ENCODE assay signal across 17 cellular contexts in genomic region chr16:15955425-15955824, GRCh38. TPM values are rescaled to one million over a fixed set of nuclear protein-coding genes. Genes with fewer than 3 reads are reported as not detected.
DNase-seq lines count a peak whose midpoint lies in the region; ATAC-seq, FAIRE-seq and TF ChIP-seq lines count a peak whose summit lies in the region.
"Had no signal": no experiment of that assay in that cellular context is flagged by ENCODE, and none has a peak within 500 bp of the region (broad histone marks: within the 10 kb centered on the region; RNA-seq: fewer than 3 reads in every experiment).

No MANE protein-coding gene starts in this region.

- H3K23ac ChIP-seq in neuronal stem cell (ENCODE audit: low read depth, low read length, poor library complexity), result no peak overlapping the region

- no peak overlapping the region for H2BK15ac ChIP-seq in neuronal stem cell (ENCODE audit: low read length)

- intact Hi-C loops in activated CD4-positive, alpha-beta T cell treated with anti-CD3 and anti-CD28 coated beads for 36 hours (cut with DNase I, micrococcal nuclease), result loop anchor here in 1 of 2 experiments (10.0 kb wide), 1 partner anchor 1321 kb away; the partner anchor contains the start of genes BFAR and PARN
- intact Hi-C loops in pancreas (cut with DNase I), result no loop called here

- DNase-seq in activated CD4-positive, alpha-beta T cell treated with anti-CD3 and anti-CD28 coated beads for 36 hours, result no peak
- no peak for DNase-seq in activated CD4-positive, alpha-beta T cell treated with anti-CD3 and anti-CD28 coated beads, Interleukin-2, amount 50 U/mL, for 4 hours
- no peak for DNase-seq in activated naive CD8-positive, alpha-beta T cell treated with anti-CD3 and anti-CD28 coated beads, Interleukin-2, amount 10 ng/mL, durations not matched to agents 7 days and 5 days
- DNase-seq in neuronal stem cell (ENCODE audit: low spot score) (no peak), activated gamma-delta T cell treated with Interleukin-2 at 50 U/mL for 16 hours (no peak), pancreas (no peak), HuH-7.5 (ENCODE audit: low spot score) (no peak)
- DNase-seq: MM.1S; NCI-H1930; NCI-H510A; SJCRH30; stimulated activated CD4-positive, alpha-beta T cell treated with anti-CD3 and anti-CD28 coated beads, Interleukin-2, amount 100 ng/mL, for 24 hours had no signal

- peak overlapping the region; percentile 42 for H2BK5ac ChIP-seq in neuronal stem cell (ENCODE audit: low read length)

- no peak for ATAC-seq in activated CD4-positive, alpha-beta T cell treated with anti-CD3 and anti-CD28 coated beads for 36 hours
- ATAC-seq in activated naive CD8-positive, alpha-beta T cell treated with anti-CD3 and anti-CD28 coated beads, Interleukin-2, amount 10 ng/mL, durations not matched to agents 7 days and 5 days (ENCODE audit: low read depth), result no peak
- no peak for ATAC-seq in pancreas

- no peak overlapping the region for H3K14ac ChIP-seq in neuronal stem cell (ENCODE audit: low read length)

- no peaks in the 10 kb centered on the region for H3K9me3 Mint-ChIP-seq in activated CD4-positive, alpha-beta T cell treated with anti-CD3 and anti-CD28 coated beads for 36 hours (ENCODE audit: low read depth)
- no peaks in the 10 kb centered on the region for H3K9me3 Mint-ChIP-seq in activated naive CD8-positive, alpha-beta T cell treated with anti-CD3 and anti-CD28 coated beads, Interleukin-2, amount 10 ng/mL, durations not matched to agents 7 days and 5 days
- H3K9me3 Mint-ChIP-seq: nephron had no signal

- FAIRE-seq in pancreas (lab: Jason Lieb, UNC), result no peak
- FAIRE-seq: A204.1, TTC549 had no signal

- H3K4ac ChIP-seq in neuronal stem cell (ENCODE audit: low read length), result no peak overlapping the region

- H2AFZ ChIP-seq in neuronal stem cell (ENCODE audit: low read length), result no peak overlapping the region

- H3K36me3 ChIP-seq in HEK293 (ENCODE audit: control insufficient read depth in 2 of 2, insufficient read depth in 1 of 2, low read length in 2 of 2), result peaks cover 0 to under 1% of the 10 kb centered on the region in 2 experiments; a peak in 1 of 3 replicates
- peaks cover 0 to 2% of the 10 kb centered on the region in 2 donors for H3K36me3 ChIP-seq in neuronal stem cell (replicated peaks in 1 of 2; ENCODE audit: control insufficient read depth in 2 of 2, insufficient read depth in 2 of 2, low read length in 2 of 2)
- H3K36me3 ChIP-seq in pancreas, result no peaks in the 10 kb centered on the region
- H3K36me3 ChIP-seq: SJCRH30, tibial nerve had no signal

- no peak overlapping the region for H4K91ac ChIP-seq in neuronal stem cell (ENCODE audit: low read depth, low read length, poor library complexity)

- WGBS in neuronal stem cell (ENCODE audit: extremely low coverage in 2 of 2, insufficient read length in 2 of 2, insufficient replicate concordance in 1 of 2), 2 donors, result no CpG with 5 or more reads among the region's 4 CpGs
- 88 to 97% methylated on average over 4 of the region's 4 CpGs for WGBS in pancreas, 2 donors

- H3K27me3 ChIP-seq in neuronal stem cell (ENCODE audit: control insufficient read depth in 3 of 3, insufficient read depth in 3 of 3, low read depth in 1 of 3, low read length in 3 of 3) (peaks cover 0 to 15% (median 0%) of the 10 kb centered on the region in 3 experiments), pancreas (no peaks in the 10 kb centered on the region)
- H3K27me3 ChIP-seq: SJCRH30, tibial nerve had no signal

- H3K27ac ChIP-seq in HEK293 (ENCODE audit: extremely low read depth, low read depth, low read length) (no peak overlapping the region), neuronal stem cell (replicated peaks; ENCODE audit: low read length) (no peak overlapping the region), pancreas (no peak overlapping the region)
- H3K27ac ChIP-seq: SJCRH30, tibial nerve had no signal

- no peak overlapping the region for H3K4me3 ChIP-seq in HEK293 (ENCODE audit: low read depth, low read length)
- no peak overlapping the region for H3K4me3 ChIP-seq in neuronal stem cell (ENCODE audit: low read length in 2 of 2)
- H3K4me3 ChIP-seq in pancreas, result no peak overlapping the region
- H3K4me3 ChIP-seq: SJCRH30, tibial nerve had no signal

- no peak for TF ChIP-seq CTCF in HEK293 (tag by site-specific recombination; IDR thresholded peaks at IDR 0.05)
- TF ChIP-seq CTCF in pancreas (IDR thresholded peaks at IDR 0.05), result no peak

- H3K27me3 Mint-ChIP-seq in activated CD4-positive, alpha-beta T cell treated with anti-CD3 and anti-CD28 coated beads for 36 hours, result no peaks in the 10 kb centered on the region
- no peaks in the 10 kb centered on the region for H3K27me3 Mint-ChIP-seq in activated naive CD8-positive, alpha-beta T cell treated with anti-CD3 and anti-CD28 coated beads, Interleukin-2, amount 10 ng/mL, durations not matched to agents 7 days and 5 days

- H2BK12ac ChIP-seq in neuronal stem cell (ENCODE audit: low read length), result no peak overlapping the region

- peaks cover 80% of the 10 kb centered on the region for H3K4me1 Mint-ChIP-seq in activated CD4-positive, alpha-beta T cell treated with anti-CD3 and anti-CD28 coated beads for 36 hours
- H3K4me1 Mint-ChIP-seq in activated naive CD8-positive, alpha-beta T cell treated with anti-CD3 and anti-CD28 coated beads, Interleukin-2, amount 10 ng/mL, durations not matched to agents 7 days and 5 days, result peaks cover 57% of the 10 kb centered on the region

- no peak overlapping the region for H4K8ac ChIP-seq in neuronal stem cell (ENCODE audit: low read depth, low read length)

- H3K4me1 ChIP-seq in HEK293 (ENCODE audit: control insufficient read depth, insufficient read depth, low read length) (0 out of 2 replicates have a peak, but pooled peaks cover 2% of the 10 kb centered on the region), neuronal stem cell (ENCODE audit: control insufficient read depth in 2 of 2, insufficient read depth in 1 of 2, low read depth in 1 of 2, low read length in 2 of 2) (peaks cover 4 to 14% of the 10 kb centered on the region in 2 donors), pancreas (peaks cover 0 to 10% (median 0%) of the 10 kb centered on the region in 3 donors)
- H3K4me1 ChIP-seq: SJCRH30 had no signal

- H3K9ac ChIP-seq in neuronal stem cell (ENCODE audit: low read depth, low read length, poor library complexity), result no peak overlapping the region

- H3K4me2 ChIP-seq in neuronal stem cell (ENCODE audit: insufficient read depth, low read length, poor library complexity, severe bottlenecking), result no peak overlapping the region

- POLR2A ChIA-PET in activated CD4-positive, alpha-beta T cell treated with anti-CD3 and anti-CD28 coated beads for 36 hours (lab: Charles Lee), result no interaction called here
- POLR2A ChIA-PET in HEK293 (lab: Yijun Ruan, JAX), result no interaction called here
- POLR2A ChIA-PET in activated naive CD8-positive, alpha-beta T cell treated with anti-CD3 and anti-CD28 coated beads, Interleukin-2, amount 10 ng/mL, durations not matched to agents 7 days and 5 days (lab: Charles Lee), result interaction anchor here (1.3 kb wide), 1 partner anchor 10 kb away, joined by 3 read pairs; no protein-coding TSS in a partner anchor

- no peak overlapping the region for H3K4me3 Mint-ChIP-seq in activated CD4-positive, alpha-beta T cell treated with anti-CD3 and anti-CD28 coated beads for 36 hours
- no peak overlapping the region for H3K4me3 Mint-ChIP-seq in activated naive CD8-positive, alpha-beta T cell treated with anti-CD3 and anti-CD28 coated beads, Interleukin-2, amount 10 ng/mL, durations not matched to agents 7 days and 5 days

- H2AK5ac ChIP-seq in neuronal stem cell (ENCODE audit: low read depth, low read length), result no peak overlapping the region

- H3K9me3 ChIP-seq in HEK293 (ENCODE audit: control insufficient read depth, insufficient read depth, low read depth, low read length) (no peaks in the 10 kb centered on the region), neuronal stem cell (replicated peaks in 1 of 2; ENCODE audit: control insufficient read depth in 2 of 2, insufficient read depth in 1 of 2, low read depth in 1 of 2, low read length in 2 of 2) (peaks cover 0 to 3% of the 10 kb centered on the region in 2 donors), pancreas (no peaks in the 10 kb centered on the region)
- H3K9me3 ChIP-seq: SJCRH30, tibial nerve had no signal

- CTCF ChIA-PET in activated CD4-positive, alpha-beta T cell treated with anti-CD3 and anti-CD28 coated beads for 36 hours (lab: Charles Lee), result no interaction called here
- CTCF ChIA-PET in HEK293 (lab: Yijun Ruan, JAX), result no interaction called here

- peak overlapping the region; percentile 75 for H3K27ac Mint-ChIP-seq in activated CD4-positive, alpha-beta T cell treated with anti-CD3 and anti-CD28 coated beads for 36 hours
- H3K27ac Mint-ChIP-seq in activated naive CD8-positive, alpha-beta T cell treated with anti-CD3 and anti-CD28 coated beads, Interleukin-2, amount 10 ng/mL, durations not matched to agents 7 days and 5 days, result peak overlapping the region; percentile 54

- H3K18ac ChIP-seq in neuronal stem cell (ENCODE audit: low read length), result no peak overlapping the region

- H3K79me1 ChIP-seq in neuronal stem cell (ENCODE audit: low read depth, low read length), result peaks cover 4% of the 10 kb centered on the region

- no peak overlapping the region for H2BK120ac ChIP-seq in neuronal stem cell (ENCODE audit: low read depth, low read length)

- H3K36me3 Mint-ChIP-seq in activated CD4-positive, alpha-beta T cell treated with anti-CD3 and anti-CD28 coated beads for 36 hours (ENCODE audit: low read depth), result peaks cover 52% of the 10 kb centered on the region
- peaks cover 21% of the 10 kb centered on the region for H3K36me3 Mint-ChIP-seq in activated naive CD8-positive, alpha-beta T cell treated with anti-CD3 and anti-CD28 coated beads, Interleukin-2, amount 10 ng/mL, durations not matched to agents 7 days and 5 days

TF ChIP-seq in HEK293, 187 proteins besides CTCF, POLR2A, EP300 and RAD21 (continues in another document):
- TF ChIP-seq, protein P1, sequence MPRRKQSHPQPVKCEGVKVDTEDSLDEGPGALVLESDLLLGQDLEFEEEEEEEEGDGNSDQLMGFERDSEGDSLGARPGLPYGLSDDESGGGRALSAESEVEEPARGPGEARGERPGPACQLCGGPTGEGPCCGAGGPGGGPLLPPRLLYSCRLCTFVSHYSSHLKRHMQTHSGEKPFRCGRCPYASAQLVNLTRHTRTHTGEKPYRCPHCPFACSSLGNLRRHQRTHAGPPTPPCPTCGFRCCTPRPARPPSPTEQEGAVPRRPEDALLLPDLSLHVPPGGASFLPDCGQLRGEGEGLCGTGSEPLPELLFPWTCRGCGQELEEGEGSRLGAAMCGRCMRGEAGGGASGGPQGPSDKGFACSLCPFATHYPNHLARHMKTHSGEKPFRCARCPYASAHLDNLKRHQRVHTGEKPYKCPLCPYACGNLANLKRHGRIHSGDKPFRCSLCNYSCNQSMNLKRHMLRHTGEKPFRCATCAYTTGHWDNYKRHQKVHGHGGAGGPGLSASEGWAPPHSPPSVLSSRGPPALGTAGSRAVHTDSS (tag by site-specific recombination; IDR thresholded peaks at IDR 0.05), result no peak
- TF ChIP-seq ZNF623 (tag by site-specific recombination; IDR thresholded peaks at IDR 0.05), result peak; percentile 98

RNA-seq across cellular contexts. Expression of gene ABCC1, which starts 6.0 kb away (rescaled TPM):
- 10 to 100 TPM; 57.8 to 65.1 TPM for total RNA-seq in activated CD4-positive, alpha-beta T cell treated with anti-CD3 and anti-CD28 coated beads for 36 hours
- total RNA-seq in activated naive CD8-positive, alpha-beta T cell treated with anti-CD3 and anti-CD28 coated beads, Interleukin-2, amount 10 ng/mL, durations not matched to agents 7 days and 5 days, result 10 to 100 TPM; 55.2 to 62.5 TPM
- polyA plus RNA-seq in neuronal stem cell (2013, experiment 1 of 2), result 19.1 TPM
- polyA plus RNA-seq in neuronal stem cell (2013, experiment 2 of 2), result 19.6 TPM
- total RNA-seq in pancreas, result 10 to 100 TPM in 4 of 6 donors, 1 to 10 TPM in 2; 8.5 to 16.8 (median 11.5) TPM
- 10 to 100 TPM; 11.6 to 12.5 TPM for polyA plus RNA-seq in pancreas
